In the genomic region with DNA sequence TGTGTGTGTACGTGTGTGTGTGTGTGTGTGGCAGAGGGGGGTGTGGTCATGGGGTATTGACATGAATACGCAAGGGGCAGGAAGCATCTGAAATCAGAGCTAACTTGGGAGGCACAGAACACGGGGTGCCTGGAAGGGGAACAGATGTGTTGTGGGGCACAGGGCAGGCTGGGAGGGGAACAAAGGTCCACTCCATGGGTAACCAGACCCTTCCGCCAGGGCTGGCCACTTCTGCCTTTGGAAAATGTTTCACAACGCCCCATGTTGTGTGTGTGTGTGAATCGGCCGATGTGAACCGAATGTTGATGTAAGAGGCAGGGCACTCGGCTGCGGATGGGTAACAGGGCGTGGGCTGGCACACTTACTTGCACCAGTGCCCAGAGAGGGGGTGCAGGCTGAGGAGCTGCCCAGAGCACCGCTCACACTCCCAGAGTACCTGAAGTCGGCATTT, we compare ENCODE assay signal across 10 cellular contexts. TPM values are rescaled to one million over a fixed set of nuclear protein-coding genes. Genes with fewer than 3 reads are reported as not detected.
A peak's percentile ranks its signal among the peaks of the same experiment; 100 is the strongest.
DNase-seq lines count a peak whose midpoint lies in the region; ATAC-seq and TF ChIP-seq lines count a peak whose summit lies in the region.
"Had no signal": no experiment of that assay in that cellular context is flagged by ENCODE, and none has a peak within 500 bp of the region (broad histone marks: within the 10 kb centered on the region; RNA-seq: fewer than 3 reads in every experiment).

Gene SLC11A1 (plus strand): TSS at position 358 of the 451 bp plus-strand sequence. CDS start 96 bp downstream, outside the sequence.

- ATAC-seq in CD4-positive, CD25-positive, alpha-beta regulatory T cell (ENCODE audit: low read depth in 2 of 2) = no peak
- ATAC-seq in HG03175 (IDR thresholded peaks at IDR 0.05; ENCODE audit: unreplicated experiment) (no peak), HG02884 (IDR thresholded peaks at IDR 0.05; ENCODE audit: unreplicated experiment) (no peak)

- WGBS in liver = 70% methylated on average over 13 of the region's 13 CpGs
- 67 to 82% methylated on average over 13 of the region's 13 CpGs for WGBS in sigmoid colon, 2 donors

- no peak within 1 kb of the TSS for H3K4me3 ChIP-seq in CD4-positive, CD25-positive, alpha-beta regulatory T cell (ENCODE audit: low read depth, low read length)
- peak within 1 kb of the TSS; percentile 55 for H3K4me3 ChIP-seq in coronary artery
- H3K4me3 ChIP-seq in liver (ENCODE audit: low read depth in 1 of 3, low read length in 3 of 3) = no peak within 1 kb of the TSS
- peak within 1 kb of the TSS in 3 of 4 donors; percentile 9 to 37 (median 30) for H3K4me3 ChIP-seq in sigmoid colon

- peaks cover 18% of the 10 kb centered on the region for H3K27me3 Mint-ChIP-seq in CD4-positive, CD25-positive, alpha-beta regulatory T cell

- no peaks in the 10 kb centered on the region for H3K4me1 ChIP-seq in CD4-positive, CD25-positive, alpha-beta regulatory T cell (ENCODE audit: control insufficient read depth, insufficient read depth, low read length, poor library complexity, severe bottlenecking)
- H3K4me1 ChIP-seq in liver (ENCODE audit: control insufficient read depth in 4 of 4, insufficient read depth in 4 of 4, low read length in 3 of 4) (no peaks in the 10 kb centered on the region), sigmoid colon (peaks cover 0 to 3% (median 0%) of the 10 kb centered on the region in 4 donors)

- TF ChIP-seq EP300 in sigmoid colon (IDR thresholded peaks at IDR 0.05) = peak in 3 of 4 donors; percentile 12 to 67 (median 17)

- no peaks in the 10 kb centered on the region for H3K36me3 Mint-ChIP-seq in CD4-positive, CD25-positive, alpha-beta regulatory T cell

- peak within 1 kb of the TSS in 2 of 3 donors; percentile 11 to 60 for H3K27ac Mint-ChIP-seq in CD4-positive, CD25-positive, alpha-beta regulatory T cell
- H3K27ac Mint-ChIP-seq: activated T-helper 2 cell treated with anti-CD3 and anti-CD28 coated beads, Interferon-gamma antibody, Interleukin-2, Interleukin-4, amounts not matched to agents 10 μg/mL and 5 μg/mL and 100 μg/mL, durations not matched to agents 14 hours and 24 hours and 36 hours had no signal

- TF ChIP-seq POLR2A in sigmoid colon (IDR thresholded peaks at IDR 0.05) = peak in 1 of 2 donors; percentile 25

- no peak for DNase-seq in CD4-positive, CD25-positive, alpha-beta regulatory T cell
- DNase-seq in coronary artery (ENCODE audit: low spot score) (peak; percentile 80), sigmoid colon (peak; percentile 87), HuH-7 (ENCODE audit: low spot score) (no peak), cerebellar nuclear complex (lab: John Stamatoyannopoulos, UW) (no peak)
- DNase-seq: KBM-7 had no signal

- no peak for TF ChIP-seq CTCF in coronary artery (IDR thresholded peaks at IDR 0.05)
- TF ChIP-seq CTCF in liver (IDR thresholded peaks at IDR 0.05; ENCODE audit: low read depth, low read length, missing input control) = no peak
- no peak for TF ChIP-seq CTCF in sigmoid colon (IDR thresholded peaks at IDR 0.05)

- intact Hi-C loops in sigmoid colon (cut with DNase I) = no loop called here

- no peaks in the 10 kb centered on the region for H3K27me3 ChIP-seq in CD4-positive, CD25-positive, alpha-beta regulatory T cell (ENCODE audit: control insufficient read depth, insufficient read depth, low read length)
- H3K27me3 ChIP-seq in liver (ENCODE audit: control insufficient read depth in 4 of 4, insufficient read depth in 4 of 4, low read length in 3 of 4) (no peaks in the 10 kb centered on the region), sigmoid colon (no peaks in the 10 kb centered on the region)

- no peaks in the 10 kb centered on the region for H3K9me3 ChIP-seq in CD4-positive, CD25-positive, alpha-beta regulatory T cell (ENCODE audit: control insufficient read depth in 2 of 2, low read length in 2 of 2)
- H3K9me3 ChIP-seq in liver (ENCODE audit: control insufficient read depth in 4 of 4, low read length in 3 of 4) = no peaks in the 10 kb centered on the region
- no peaks in the 10 kb centered on the region for H3K9me3 ChIP-seq in sigmoid colon

- no peak within 1 kb of the TSS for H3K27ac ChIP-seq in CD4-positive, CD25-positive, alpha-beta regulatory T cell (ENCODE audit: insufficient read depth, low read length, poor library complexity, severe bottlenecking)
- H3K27ac ChIP-seq in coronary artery = peak within 1 kb of the TSS in 1 of 2 donors; percentile 79
- peak within 1 kb of the TSS; percentile 5 to 67 for H3K27ac ChIP-seq in liver (ENCODE audit: low read depth in 1 of 2, low read length in 2 of 2)
- H3K27ac ChIP-seq in sigmoid colon = peak within 1 kb of the TSS in 3 of 4 donors; percentile 20 to 57 (median 47)

- TF ChIP-seq RAD21 in liver (IDR thresholded peaks at IDR 0.05) = peak in 1 of 2 donors; percentile 17

- peaks cover 0 to 5% (median 3%) of the 10 kb centered on the region in 4 donors for H3K4me1 Mint-ChIP-seq in CD4-positive, CD25-positive, alpha-beta regulatory T cell

- H3K4me3 Mint-ChIP-seq in CD4-positive, CD25-positive, alpha-beta regulatory T cell = no peak within 1 kb of the TSS

- H3K9me3 Mint-ChIP-seq in CD4-positive, CD25-positive, alpha-beta regulatory T cell = peaks cover 0 to 1% (median 0%) of the 10 kb centered on the region in 7 donors
- H3K9me3 Mint-ChIP-seq: activated T-helper 2 cell treated with anti-CD3 and anti-CD28 coated beads, Interferon-gamma antibody, Interleukin-2, Interleukin-4, amounts not matched to agents 10 μg/mL and 5 μg/mL and 100 μg/mL, durations not matched to agents 14 hours and 24 hours and 36 hours had no signal

- H3K36me3 ChIP-seq in CD4-positive, CD25-positive, alpha-beta regulatory T cell (ENCODE audit: control insufficient read depth, insufficient read depth, low read length) = no peaks in the 10 kb centered on the region
- H3K36me3 ChIP-seq in liver (ENCODE audit: control insufficient read depth in 4 of 4, insufficient read depth in 3 of 4, low read depth in 1 of 4, low read length in 3 of 4) (no peaks in the 10 kb centered on the region), sigmoid colon (no peaks in the 10 kb centered on the region)

- no peak within 1 kb of the TSS for H3K9ac ChIP-seq in liver (ENCODE audit: low read depth in 1 of 2, low read length in 2 of 2)

TF ChIP-seq in liver, 16 proteins besides CTCF, POLR2A, EP300 and RAD21:
- TF ChIP-seq, protein P1, sequence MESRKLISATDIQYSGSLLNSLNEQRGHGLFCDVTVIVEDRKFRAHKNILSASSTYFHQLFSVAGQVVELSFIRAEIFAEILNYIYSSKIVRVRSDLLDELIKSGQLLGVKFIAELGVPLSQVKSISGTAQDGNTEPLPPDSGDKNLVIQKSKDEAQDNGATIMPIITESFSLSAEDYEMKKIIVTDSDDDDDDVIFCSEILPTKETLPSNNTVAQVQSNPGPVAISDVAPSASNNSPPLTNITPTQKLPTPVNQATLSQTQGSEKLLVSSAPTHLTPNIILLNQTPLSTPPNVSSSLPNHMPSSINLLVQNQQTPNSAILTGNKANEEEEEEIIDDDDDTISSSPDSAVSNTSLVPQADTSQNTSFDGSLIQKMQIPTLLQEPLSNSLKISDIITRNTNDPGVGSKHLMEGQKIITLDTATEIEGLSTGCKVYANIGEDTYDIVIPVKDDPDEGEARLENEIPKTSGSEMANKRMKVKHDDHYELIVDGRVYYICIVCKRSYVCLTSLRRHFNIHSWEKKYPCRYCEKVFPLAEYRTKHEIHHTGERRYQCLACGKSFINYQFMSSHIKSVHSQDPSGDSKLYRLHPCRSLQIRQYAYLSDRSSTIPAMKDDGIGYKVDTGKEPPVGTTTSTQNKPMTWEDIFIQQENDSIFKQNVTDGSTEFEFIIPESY (IDR thresholded peaks at IDR 0.05) = no peak
- TF ChIP-seq RXRA (IDR thresholded peaks at IDR 0.05) = peak in 1 of 2 donors; percentile 8
- peak; percentile 27 for TF ChIP-seq SP1 (IDR thresholded peaks at IDR 0.05)
- TF ChIP-seq HNF4A (conservative IDR thresholded peaks at IDR 0.05) = no peak
- TF ChIP-seq HNF4G (IDR thresholded peaks at IDR 0.05) = no peak
- TF ChIP-seq, protein P2, sequence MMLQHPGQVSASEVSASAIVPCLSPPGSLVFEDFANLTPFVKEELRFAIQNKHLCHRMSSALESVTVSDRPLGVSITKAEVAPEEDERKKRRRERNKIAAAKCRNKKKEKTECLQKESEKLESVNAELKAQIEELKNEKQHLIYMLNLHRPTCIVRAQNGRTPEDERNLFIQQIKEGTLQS (IDR thresholded peaks at IDR 0.05) = no peak
- TF ChIP-seq GABPA (IDR thresholded peaks at IDR 0.05 in 1 of 2, conservative IDR thresholded peaks at IDR 0.05 in 1 of 2) = no peak
- TF ChIP-seq FOXA1 (IDR thresholded peaks at IDR 0.05) = no peak
- no peak for TF ChIP-seq JUND (IDR thresholded peaks at IDR 0.05)
- TF ChIP-seq NR2F2 (IDR thresholded peaks at IDR 0.05) = no peak

RNA-seq across cellular contexts. Expression of gene SLC11A1, which starts in this region (rescaled TPM):
- total RNA-seq in CD4-positive, CD25-positive, alpha-beta regulatory T cell = 0.54 TPM
- 1 to 10 TPM in 1 of 4 donors, under 1 TPM in 3; 0.47 to 1.4 (median 0.87) TPM for polyA plus RNA-seq in CD4-positive, CD25-positive, alpha-beta regulatory T cell
- total RNA-seq in liver (10 to 100 TPM in 1 of 2 donors, 1 to 10 TPM in 1; 1.4 to 23.0 TPM), sigmoid colon (10 to 100 TPM; 13.8 to 19.0 (median 16.9) TPM)
- polyA plus RNA-seq in liver (1 to 10 TPM; 2.7 to 3.8 TPM), sigmoid colon (1 to 10 TPM; 1.2 to 7.0 (median 1.6) TPM)

Comparison
In these comparisons a context has a peak if more than half of its experiments do, and no peak if none do; other contexts are left out.
1. DNase-seq: peak in coronary artery (single experiment) and sigmoid colon (single experiment); none in CD4-positive, CD25-positive, alpha-beta regulatory T cell (0 of 3), HuH-7 (single experiment) and cerebellar nuclear complex (0 of 2).
2. H3K4me3 ChIP-seq: peak in coronary artery (single experiment) and sigmoid colon (3 of 4); none in CD4-positive, CD25-positive, alpha-beta regulatory T cell (single experiment) and liver (0 of 3).